11 cellular contexts compared by ENCODE assay signal in genomic region chr4:16505726-16506125, GRCh38.
DNase-seq lines count a peak whose midpoint lies in the region; TF ChIP-seq lines count a peak whose summit lies in the region.
"Had no signal": no experiment of that assay in that cellular context is flagged by ENCODE, and none has a peak within 500 bp of the region (broad histone marks: within the 10 kb centered on the region; RNA-seq: fewer than 3 reads in every experiment).

No MANE protein-coding gene starts in this region.

- 71 to 84% (median 74%) methylated on average over 7 of the region's 7 CpGs for WGBS in stomach, 5 donors

- no peak overlapping the region for H3K4me3 Mint-ChIP-seq in progenitor cell of endocrine pancreas (ENCODE audit: low read depth)
- H3K4me3 Mint-ChIP-seq: activated CD4-positive, alpha-beta T cell treated with anti-CD3 and anti-CD28 coated beads, Interleukin-2, amount 10 ng/mL, durations not matched to agents 7 days and 5 days; activated naive CD8-positive, alpha-beta T cell treated with anti-CD3 and anti-CD28 coated beads for 36 hours; memory B cell had no signal

- H3K27me3 ChIP-seq in OCI-LY3 (ENCODE audit: low read depth, low read length) = no peaks in the 10 kb centered on the region
- H3K27me3 ChIP-seq in stomach = no peaks in the 10 kb centered on the region
- H3K27me3 ChIP-seq: SJCRH30 had no signal

- H3K36me3 Mint-ChIP-seq in progenitor cell of endocrine pancreas (ENCODE audit: insufficient read depth) = no peaks in the 10 kb centered on the region
- H3K36me3 Mint-ChIP-seq: memory B cell had no signal

- TF ChIP-seq CTCF in GM12873 (IDR thresholded peaks at IDR 0.05; ENCODE audit: insufficient read depth, low read depth, low read length, missing control alignments) = peak; percentile 16
- peak; percentile 41 for TF ChIP-seq CTCF in OCI-LY3 (IDR thresholded peaks at IDR 0.05; ENCODE audit: low read depth, low read length)
- TF ChIP-seq CTCF in fibroblast of mammary gland (conservative IDR thresholded peaks at IDR 0.05; ENCODE audit: control insufficient read depth, insufficient read depth, low read depth, low read length) = peak; percentile 39
- peak; percentile 50 for TF ChIP-seq CTCF in progenitor cell of endocrine pancreas (IDR thresholded peaks at IDR 0.05; ENCODE audit: unreplicated experiment)
- no peak for TF ChIP-seq CTCF in stomach (IDR thresholded peaks at IDR 0.05)

- H2AFZ ChIP-seq in OCI-LY3 (ENCODE audit: low read depth, low read length) = no peak overlapping the region

- H3K4me2 ChIP-seq in OCI-LY3 (ENCODE audit: low read length) = no peak overlapping the region

- no peaks in the 10 kb centered on the region for H4K20me1 ChIP-seq in OCI-LY3 (ENCODE audit: insufficient read depth, low read length)

- no peak overlapping the region for H3K9ac ChIP-seq in OCI-LY3 (ENCODE audit: low read length)

- TF ChIP-seq EP300 in stomach (IDR thresholded peaks at IDR 0.05) = no peak

- DNase-seq in fibroblast of mammary gland (ENCODE audit: low read depth) (peak; percentile 30), progenitor cell of endocrine pancreas (ENCODE audit: low spot score, unreplicated experiment) (no peak), kidney glomerular epithelial cell (lab: John Stamatoyannopoulos, UW) (no peak), stomach (no peak)
- no peak for DNase-seq in activated effector memory CD4-positive, alpha-beta T cell treated with anti-CD3 and anti-CD28 coated beads, Interleukin-2, amount 50 U/mL, for 16 hours
- DNase-seq: activated CD4-positive, alpha-beta T cell treated with anti-CD3 and anti-CD28 coated beads, Interleukin-2, amount 10 ng/mL, durations not matched to agents 7 days and 5 days; activated naive CD8-positive, alpha-beta T cell treated with anti-CD3 and anti-CD28 coated beads for 36 hours had no signal

- peaks cover 3% of the 10 kb centered on the region for H3K9me3 Mint-ChIP-seq in progenitor cell of endocrine pancreas (ENCODE audit: low read depth)

- peaks cover 17% of the 10 kb centered on the region for H3K27me3 Mint-ChIP-seq in progenitor cell of endocrine pancreas
- H3K27me3 Mint-ChIP-seq: activated CD4-positive, alpha-beta T cell treated with anti-CD3 and anti-CD28 coated beads, Interleukin-2, amount 10 ng/mL, durations not matched to agents 7 days and 5 days; activated naive CD8-positive, alpha-beta T cell treated with anti-CD3 and anti-CD28 coated beads for 36 hours; memory B cell had no signal

- no peak overlapping the region for H3K27ac ChIP-seq in OCI-LY3 (ENCODE audit: low read length)
- H3K27ac ChIP-seq in stomach = no peak overlapping the region
- H3K27ac ChIP-seq: SJCRH30 had no signal

- TF ChIP-seq POLR2A in stomach (IDR thresholded peaks at IDR 0.05) = no peak

- H3K4me3 ChIP-seq in OCI-LY3 (ENCODE audit: low read length) = no peak overlapping the region
- H3K4me3 ChIP-seq in fibroblast of mammary gland (ENCODE audit: control insufficient read depth, low read depth, low read length) = no peak overlapping the region
- no peak overlapping the region for H3K4me3 ChIP-seq in stomach
- H3K4me3 ChIP-seq: SJCRH30 had no signal

- no peak overlapping the region for H3K27ac Mint-ChIP-seq in progenitor cell of endocrine pancreas
- H3K27ac Mint-ChIP-seq: activated CD4-positive, alpha-beta T cell treated with anti-CD3 and anti-CD28 coated beads, Interleukin-2, amount 10 ng/mL, durations not matched to agents 7 days and 5 days; activated naive CD8-positive, alpha-beta T cell treated with anti-CD3 and anti-CD28 coated beads for 36 hours; memory B cell had no signal

- no peaks in the 10 kb centered on the region for H3K4me1 ChIP-seq in OCI-LY3 (ENCODE audit: low read length)
- H3K4me1 ChIP-seq in stomach = no peaks in the 10 kb centered on the region
- H3K4me1 ChIP-seq: SJCRH30 had no signal

- intact Hi-C loops in stomach (cut with DNase I; ENCODE audit: low total_unique reads) = no loop called here

- H3K36me3 ChIP-seq in OCI-LY3 (replicated peaks; ENCODE audit: low read depth, low read length) (no peaks in the 10 kb centered on the region), stomach (peaks cover 0 to 55% (median 29%) of the 10 kb centered on the region in 4 donors)
- H3K36me3 ChIP-seq: SJCRH30 had no signal

- H3K9me3 ChIP-seq in OCI-LY3 (ENCODE audit: insufficient read depth, low read length) (peaks cover 8% of the 10 kb centered on the region; the same call in 1 of the 2 replicates), stomach (peaks cover 0 to 17% (median 11%) of the 10 kb centered on the region in 4 donors)

- H3K79me2 ChIP-seq in OCI-LY3 (ENCODE audit: low read length) = no peaks in the 10 kb centered on the region

- H3K4me1 Mint-ChIP-seq in progenitor cell of endocrine pancreas (ENCODE audit: low read depth) = no peaks in the 10 kb centered on the region
- H3K4me1 Mint-ChIP-seq: activated CD4-positive, alpha-beta T cell treated with anti-CD3 and anti-CD28 coated beads, Interleukin-2, amount 10 ng/mL, durations not matched to agents 7 days and 5 days; activated naive CD8-positive, alpha-beta T cell treated with anti-CD3 and anti-CD28 coated beads for 36 hours; memory B cell had no signal

Comparison
In these comparisons a context has a peak if more than half of its experiments do, and no peak if none do; other contexts are left out.
1. CTCF ChIP-seq: peak in GM12873 (single experiment), OCI-LY3 (single experiment), fibroblast of mammary gland (single experiment) and progenitor cell of endocrine pancreas (single experiment); none in stomach (0 of 7).